ENCODE assay signal across 8 cellular contexts in genomic region chr6:42984001-42984923, GRCh38.
DNase-seq lines count a peak whose midpoint lies in the region; ATAC-seq, FAIRE-seq and TF ChIP-seq lines count a peak whose summit lies in the region.

PPP2R5D (plus strand) TSS chr6:42984570; CDS start chr6:42984678, 108 bp downstream.

- ATAC-seq in GM19035 (IDR thresholded peaks at IDR 0.05; ENCODE audit: unreplicated experiment) (peak; percentile 95), HG03354 (IDR thresholded peaks at IDR 0.05; ENCODE audit: poor library complexity, severe bottlenecking, unreplicated experiment) (peak; percentile 97)
- peak; percentile 91 to 94 for ATAC-seq in activated CD4-positive, CD25-positive, alpha-beta regulatory T cell treated with anti-CD3 and anti-CD28 coated beads, Interleukin-2, amount 50 U/mL, for 24 hours

- TF ChIP-seq CTCF in AG09319 (IDR thresholded peaks at IDR 0.05; ENCODE audit: low read depth, low read length) = no peak

- DNase-seq in AG09319 (ENCODE audit: extremely low read depth, low read depth) (peak; percentile 96), NCI-H446 treated with DMSO at 0.1 percent for 48 hours (lab: John Stamatoyannopoulos, UW) (peak; percentile 99), cerebellar cortex (ENCODE audit: low spot score) (peak; percentile 100)
- peak; percentile 92 for DNase-seq in stimulated activated CD4-positive, alpha-beta T cell treated with anti-CD3 and anti-CD28 coated beads, Interleukin-12 subunit alpha, Interleukin-12 subunit beta, amount 100 ng/mL, for 4 hours

- FAIRE-seq in islet of Langerhans (lab: Jason Lieb, UNC) = peak; percentile 83

Comparison
In these comparisons a context has a peak if more than half of its experiments do, and no peak if none do; other contexts are left out.
1. Peak in every context shown above with its lines: DNase-seq and ATAC-seq.